ENCODE assay signal across 23 cellular contexts in the genomic region with DNA sequence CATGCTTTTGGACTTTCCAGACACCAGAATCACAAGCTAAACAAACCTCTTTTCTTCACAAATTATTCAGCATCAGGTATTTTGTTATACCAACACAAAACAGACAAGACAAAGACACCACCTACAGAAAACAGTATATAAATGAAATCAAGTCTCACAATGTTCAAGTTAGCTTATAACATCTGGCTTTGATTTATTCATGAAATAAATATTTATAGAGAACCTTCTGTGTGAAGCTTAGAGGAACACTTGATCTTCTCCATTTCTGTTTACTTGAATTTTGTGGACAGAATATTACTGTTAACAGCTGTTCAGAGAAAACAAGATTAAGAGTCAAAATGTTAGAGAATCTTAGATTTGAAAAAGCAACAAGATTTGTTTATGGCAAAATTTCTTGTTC.
A peak's percentile ranks its signal among the peaks of the same experiment; 100 is the strongest.
DNase-seq lines count a peak whose midpoint lies in the region; ATAC-seq and TF ChIP-seq lines count a peak whose summit lies in the region.
"Had no signal": no experiment of that assay in that cellular context is flagged by ENCODE, and none has a peak within 500 bp of the region (broad histone marks: within the 10 kb centered on the region; RNA-seq: fewer than 3 reads in every experiment).

No MANE protein-coding gene starts in this region.

- H3K79me2 ChIP-seq in fibroblast of lung (ENCODE audit: control insufficient read depth, insufficient read depth, low read length), result no peaks in the 10 kb centered on the region
- H3K79me2 ChIP-seq in osteoblast (ENCODE audit: insufficient read depth, low read length), result no peaks in the 10 kb centered on the region

- H3K36me3 ChIP-seq in IMR-90 (ENCODE audit: control insufficient read depth, insufficient read depth, low read length) (no peaks in the 10 kb centered on the region), fibroblast of lung (ENCODE audit: control insufficient read depth, insufficient read depth, low read length) (no peaks in the 10 kb centered on the region), osteoblast (ENCODE audit: insufficient read depth, low read length) (no peaks in the 10 kb centered on the region), tibial artery (no peaks in the 10 kb centered on the region)
- H3K36me3 ChIP-seq: BLaER1 treated with 17β-estradiol and CSF1 and Interleukin-3, amounts not matched to agents 10 nM and 100 nM; MG63 had no signal

- TF ChIP-seq RAD21 in IMR-90 (IDR thresholded peaks at IDR 0.05; ENCODE audit: low read length), result no peak

- intact Hi-C loops in IMR-90 (cut with micrococcal nuclease) (no loop called here), tibial artery (cut with DNase I; ENCODE audit: low total_unique reads) (no loop called here)

- peak overlapping the region in 1 of 2 experiments; percentile 2; a peak in 1 of 4 replicates for H4K8ac ChIP-seq in IMR-90 (ENCODE audit: low read depth in 2 of 2, low read length in 2 of 2)

- H3K9ac ChIP-seq in IMR-90 (ENCODE audit: low read depth, low read length) (no peak overlapping the region), fibroblast of lung (ENCODE audit: insufficient read depth, low read length) (no peak overlapping the region)
- H3K9ac ChIP-seq: BLaER1 treated with 17β-estradiol and CSF1 and Interleukin-3, amounts not matched to agents 10 nM and 100 nM; SK-N-SH had no signal

- H2BK120ac ChIP-seq in IMR-90 (ENCODE audit: low read depth, low read length), result no peak overlapping the region

- TF ChIP-seq CTCF in AG09319 (IDR thresholded peaks at IDR 0.05; ENCODE audit: low read depth, low read length), result no peak
- no peak for TF ChIP-seq CTCF in IMR-90 (conservative IDR thresholded peaks at IDR 0.05; ENCODE audit: low read depth, low read length)
- TF ChIP-seq CTCF in fibroblast of lung (conservative IDR thresholded peaks at IDR 0.05 in 1 of 2, IDR thresholded peaks at IDR 0.05 in 1 of 2; ENCODE audit: low read depth in 1 of 2, low read length in 2 of 2), result no peak
- TF ChIP-seq CTCF in osteoblast (IDR thresholded peaks at IDR 0.05; ENCODE audit: extremely low read depth, low read depth, low read length), result no peak
- no peak for TF ChIP-seq CTCF in tibial artery (IDR thresholded peaks at IDR 0.05)

- H3K4me1 ChIP-seq in IMR-90 (ENCODE audit: control insufficient read depth, insufficient read depth, low read length) (no peaks in the 10 kb centered on the region), fibroblast of lung (ENCODE audit: control insufficient read depth, extremely low read depth, insufficient read depth, low read length) (no peaks in the 10 kb centered on the region), osteoblast (ENCODE audit: insufficient read depth, low read length) (no peaks in the 10 kb centered on the region), tibial artery (no peaks in the 10 kb centered on the region)
- H3K4me1 ChIP-seq: BLaER1 treated with 17β-estradiol and CSF1 and Interleukin-3, amounts not matched to agents 10 nM and 100 nM had no signal

- CTCF ChIA-PET in IMR-90 (lab: Yijun Ruan, JAX), result interaction anchor here (2.0 kb wide), 1 partner anchor 9 kb away, joined by 4 read pairs; no protein-coding TSS in a partner anchor

- H2BK15ac ChIP-seq in IMR-90 (ENCODE audit: low read depth, low read length), result no peak overlapping the region

- H2AK5ac ChIP-seq in IMR-90 (ENCODE audit: low read depth, low read length), result no peak overlapping the region

- in situ Hi-C loops in IMR-90 (cut with MboI; ENCODE audit: low sequenced_read_pairs), result no loop called here

- TF ChIP-seq POLR2A in IMR-90 (IDR thresholded peaks at IDR 0.05; ENCODE audit: low read depth, low read length), result no peak

- H2BK20ac ChIP-seq in IMR-90 (ENCODE audit: low read depth, low read length), result no peak overlapping the region

- H3K9me3 ChIP-seq in IMR-90 (ENCODE audit: control insufficient read depth, insufficient read depth, low read length) (peaks cover 5% of the 10 kb centered on the region), fibroblast of lung (ENCODE audit: control insufficient read depth, insufficient read depth, low read depth, low read length) (no peaks in the 10 kb centered on the region), osteoblast (ENCODE audit: low read depth, low read length) (no peaks in the 10 kb centered on the region), tibial artery (peaks cover 0 to 9% (median 0%) of the 10 kb centered on the region in 3 donors)

- no peak overlapping the region for H4K5ac ChIP-seq in IMR-90 (ENCODE audit: low read depth, low read length)

- no peak overlapping the region for H2BK5ac ChIP-seq in IMR-90 (ENCODE audit: low read depth, low read length, poor library complexity, severe bottlenecking)

- H3K27me3 ChIP-seq in IMR-90 (ENCODE audit: control insufficient read depth, insufficient read depth, low read length) (no peaks in the 10 kb centered on the region), fibroblast of lung (ENCODE audit: control insufficient read depth, insufficient read depth, low read length) (no peaks in the 10 kb centered on the region), osteoblast (ENCODE audit: insufficient read depth, low read length) (no peaks in the 10 kb centered on the region), tibial artery (no peaks in the 10 kb centered on the region)
- H3K27me3 ChIP-seq: BLaER1 treated with 17β-estradiol and CSF1 and Interleukin-3, amounts not matched to agents 10 nM and 100 nM; MG63 had no signal

- H3K56ac ChIP-seq in IMR-90 (ENCODE audit: extremely low read depth, insufficient read depth, low read length), result no peak overlapping the region

- H3K79me1 ChIP-seq in IMR-90 (ENCODE audit: low read depth in 1 of 2, low read length in 2 of 2), result no peaks in the 10 kb centered on the region

- POLR2A ChIA-PET in IMR-90 (lab: Charles Lee; ENCODE audit: unreplicated experiment), result no interaction called here

- peak; percentile 16 for DNase-seq in AG09319 (ENCODE audit: extremely low read depth, low read depth)
- DNase-seq in IMR-90, result peak; percentile 47
- DNase-seq in fibroblast of lung (ENCODE audit: low read depth in 2 of 2), result peak in 1 of 2 donors; percentile 54
- peak; percentile 7 for DNase-seq in iris pigment epithelial cell (ENCODE audit: low read depth)
- DNase-seq in osteoblast (ENCODE audit: insufficient read length, low spot score, missing footprints), result no peak
- DNase-seq in tibial artery, result no peak
- DNase-seq: AML-193; CD4-positive, alpha-beta T cell; DMS53; H9; MG63; NCI-H1694; NCI-H2029 treated with DMSO at 0.1 percent for 48 hours; NCI-H446 treated with DMSO at 0.1 percent for 48 hours; NCI-H526; NCI-H82; NK-92 treated with Interleukin-12 subunit alpha and Interleukin-12 subunit beta, amount 100 ng/mL, for 24 hours; PC-3; SK-N-SH had no signal

- ATAC-seq in IMR-90 (ENCODE audit: low read depth), result 0 out of 2 replicates have a peak, but pooled peaks have one; percentile 24
- no peak for ATAC-seq in GM18870 (IDR thresholded peaks at IDR 0.05; ENCODE audit: unreplicated experiment)
- ATAC-seq: GM23338, K562, PC-3 had no signal

- no peak overlapping the region for H3K23ac ChIP-seq in IMR-90 (ENCODE audit: low read depth, low read length)

- H3K9me1 ChIP-seq in IMR-90 (ENCODE audit: insufficient read depth, low read length), result no peaks in the 10 kb centered on the region

- H3K14ac ChIP-seq in IMR-90 (replicated peaks; ENCODE audit: low read depth, low read length), result no peak overlapping the region

- dilution Hi-C loops in IMR-90 (cut with HindIII; ENCODE audit: low sequenced_read_pairs, unreplicated experiment), result no loop called here

- no peak overlapping the region for H2AK9ac ChIP-seq in IMR-90 (replicated peaks; ENCODE audit: low read depth, low read length, poor library complexity)

- H2AFZ ChIP-seq in IMR-90 (replicated peaks; ENCODE audit: low read length, poor library complexity), result no peak overlapping the region
- peak overlapping the region; percentile 60 for H2AFZ ChIP-seq in fibroblast of lung (ENCODE audit: low read length)
- no peak overlapping the region for H2AFZ ChIP-seq in osteoblast (ENCODE audit: low read length)
- H2AFZ ChIP-seq: GM23338 had no signal

- BruUV-seq in IMR-90 (replicated peaks; lab: Mats Ljungman, UMichigan), result no TSS peak

- H4K91ac ChIP-seq in IMR-90 (ENCODE audit: insufficient read depth, low read depth, low read length), result no peak overlapping the region

- peak overlapping the region; percentile 70; the same call in 1 of the 2 replicates for H3K18ac ChIP-seq in IMR-90 (ENCODE audit: low read depth, low read length)

- H4K20me1 ChIP-seq in IMR-90 (ENCODE audit: insufficient read depth, low read length) (no peaks in the 10 kb centered on the region), fibroblast of lung (ENCODE audit: control insufficient read depth, extremely low read depth, insufficient read depth, low read length) (no peaks in the 10 kb centered on the region), osteoblast (ENCODE audit: insufficient read depth, low read length) (no peaks in the 10 kb centered on the region)
- H4K20me1 ChIP-seq: BLaER1 treated with 17β-estradiol and CSF1 and Interleukin-3, amounts not matched to agents 10 nM and 100 nM had no signal

- H3K4ac ChIP-seq in IMR-90 (ENCODE audit: low read depth, low read length), result 0 out of 2 replicates have a peak overlapping the region, but pooled peaks have one; percentile 15

- H3K4me2 ChIP-seq in IMR-90 (ENCODE audit: low read depth, low read length), result no peak overlapping the region
- H3K4me2 ChIP-seq in fibroblast of lung (ENCODE audit: extremely low read depth, insufficient read depth, low read length), result no peak overlapping the region
- H3K4me2 ChIP-seq in osteoblast (ENCODE audit: insufficient read depth, low read length), result no peak overlapping the region
- H3K4me2 ChIP-seq: BLaER1 treated with 17β-estradiol and CSF1 and Interleukin-3, amounts not matched to agents 10 nM and 100 nM; GM23338; SK-N-SH had no signal

- H3K27ac ChIP-seq in IMR-90 (ENCODE audit: insufficient read depth, low read length), result peak overlapping the region; percentile 81; the same call in 1 of the 2 replicates
- no peak overlapping the region for H3K27ac ChIP-seq in fibroblast of lung (ENCODE audit: insufficient read depth, low read length)
- no peak overlapping the region for H3K27ac ChIP-seq in osteoblast (ENCODE audit: low read depth, low read length)
- H3K27ac ChIP-seq in tibial artery, result no peak overlapping the region
- H3K27ac ChIP-seq: BLaER1 treated with 17β-estradiol and CSF1 and Interleukin-3, amounts not matched to agents 10 nM and 100 nM had no signal

- no peak overlapping the region for H3K4me3 ChIP-seq in IMR-90 (ENCODE audit: insufficient read depth, low read depth, low read length)
- no peak overlapping the region for H3K4me3 ChIP-seq in fibroblast of lung (replicated peaks in 1 of 4; ENCODE audit: control extremely low read depth in 1 of 4, insufficient read depth in 1 of 4, low read depth in 3 of 4, low read length in 4 of 4)
- H3K4me3 ChIP-seq in osteoblast (ENCODE audit: insufficient read depth, low read length), result no peak overlapping the region
- no peak overlapping the region for H3K4me3 ChIP-seq in tibial artery
- H3K4me3 ChIP-seq: BLaER1 treated with 17β-estradiol and CSF1 and Interleukin-3, amounts not matched to agents 10 nM and 100 nM; GM23338; K562; MG63 had no signal

TF ChIP-seq in IMR-90, 13 proteins besides CTCF, POLR2A, EP300 and RAD21 (continues in another document):
- TF ChIP-seq SMC3 (IDR thresholded peaks at IDR 0.05; ENCODE audit: low read depth, low read length) (no peak), MXI1 (IDR thresholded peaks at IDR 0.05; ENCODE audit: borderline replicate concordance, low read depth, low read length) (no peak), NFE2L2 (IDR thresholded peaks at IDR 0.05; ENCODE audit: low read depth, low read length) (no peak), RCOR1 (IDR thresholded peaks at IDR 0.05; ENCODE audit: insufficient replicate concordance, low read length) (no peak)

Comparison
In these comparisons a context has a peak if more than half of its experiments do, and no peak if none do; other contexts are left out.
1. DNase-seq: peak in AG09319 (single experiment), IMR-90 (single experiment) and iris pigment epithelial cell (single experiment); none in osteoblast (single experiment) and tibial artery (0 of 2).